ENCODE assay signal across 2 cellular contexts in genomic region chr2:215530191-215530968, GRCh38.
TF ChIP-seq lines count a peak whose summit lies in the region.

No MANE protein-coding gene starts in this region.

TF ChIP-seq in A549, 52 proteins besides CTCF, POLR2A, EP300 and RAD21:
- no peak for TF ChIP-seq BHLHE40 (IDR thresholded peaks at IDR 0.05; ENCODE audit: low read depth, low read length)
- TF ChIP-seq MAFK (IDR thresholded peaks at IDR 0.05; ENCODE audit: partially characterized antibody): peak; percentile 91

TF ChIP-seq in IMR-90, 13 proteins besides CTCF, POLR2A, EP300 and RAD21:
- TF ChIP-seq CEBPB (IDR thresholded peaks at IDR 0.05; ENCODE audit: low read depth, low read length) (no peak), NFE2L2 (IDR thresholded peaks at IDR 0.05; ENCODE audit: low read depth, low read length) (no peak), FOS (IDR thresholded peaks at IDR 0.05; ENCODE audit: low read depth, low read length) (0 out of 2 replicates have a peak, but pooled peaks have one; percentile 7), MAZ (IDR thresholded peaks at IDR 0.05; ENCODE audit: borderline replicate concordance, low read depth, low read length) (no peak), RFX5 (IDR thresholded peaks at IDR 0.05; ENCODE audit: low read depth, low read length) (no peak), MAFK (IDR thresholded peaks at IDR 0.05; ENCODE audit: low read depth, low read length) (peak; percentile 97), ELK1 (IDR thresholded peaks at IDR 0.05; ENCODE audit: borderline replicate concordance, low read depth, low read length) (no peak), BHLHE40 (IDR thresholded peaks at IDR 0.05; ENCODE audit: low read depth, low read length) (no peak), CHD1 (IDR thresholded peaks at IDR 0.05; ENCODE audit: low read depth, low read length) (no peak), RCOR1 (IDR thresholded peaks at IDR 0.05; ENCODE audit: insufficient replicate concordance, low read length) (no peak), MXI1 (IDR thresholded peaks at IDR 0.05; ENCODE audit: borderline replicate concordance, low read depth, low read length) (no peak), SMC3 (IDR thresholded peaks at IDR 0.05; ENCODE audit: low read depth, low read length) (no peak), USF2 (IDR thresholded peaks at IDR 0.05; ENCODE audit: low read depth, low read length) (no peak)
